ENCODE assay signal across 27 cellular contexts in the genomic region with DNA sequence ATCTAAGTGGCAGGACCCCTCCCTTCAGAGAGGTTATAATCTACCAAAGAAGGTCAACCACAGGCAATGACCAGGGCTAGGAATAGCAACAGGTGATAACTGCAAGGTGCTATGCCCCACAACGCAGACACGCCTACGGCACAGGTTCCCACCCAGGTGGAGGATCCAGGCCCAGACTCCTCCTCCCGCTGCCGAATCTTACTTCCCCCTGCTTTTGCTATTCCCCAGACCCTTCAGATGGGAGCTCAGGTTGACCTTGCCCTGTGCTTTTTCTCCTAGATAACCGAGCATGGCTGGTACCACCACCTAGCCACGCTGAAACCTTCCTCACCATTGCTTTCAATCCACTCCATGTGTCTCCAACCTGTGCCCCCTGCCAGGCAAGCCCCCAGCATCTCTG.
"Had no signal": no experiment of that assay in that cellular context is flagged by ENCODE, and none has a peak within 500 bp of the region (broad histone marks: within the 10 kb centered on the region; RNA-seq: fewer than 3 reads in every experiment).

No MANE protein-coding gene starts in this region.

- H3K27me3 ChIP-seq: uterus had no signal

- H3K36me3 Mint-ChIP-seq: activated naive CD4-positive, alpha-beta T cell treated with anti-CD3 and anti-CD28 coated beads, Interleukin-2, amount 50 U/mL, for 72 hours; immature natural killer cell; natural killer cell treated with Interleukin-12 subunit alpha and Interleukin-12 subunit beta and Interleukin-15 and Interleukin-18, amount 100 ng/mL, for 72 hours; stimulated activated effector memory CD8-positive, alpha-beta T cell treated with anti-CD3 and anti-CD28 coated beads, Interleukin-12 subunit alpha, Interleukin-12 subunit beta, amount 100 ng/mL, for 72 hours had no signal

- H3K4me3 Mint-ChIP-seq: activated B cell treated with CpG ODN at 0.5 μM for 24 hours; activated CD8-positive, alpha-beta T cell treated with anti-CD3 and anti-CD28 coated beads for 36 hours; activated T-cell treated with anti-CD3 and anti-CD28 coated beads, Interleukin-2, amount 50 U/mL, for 4 hours; activated T-helper 17 cell treated with anti-CD3 and anti-CD28 coated beads, Interleukin-2, amount 50 U/mL, for 72 hours; effector memory CD8-positive, alpha-beta T cell; immature natural killer cell; natural killer cell treated with Interleukin-12 subunit alpha and Interleukin-12 subunit beta and Interleukin-15 and Interleukin-18, amount 100 ng/mL, for 72 hours; stimulated activated effector memory CD8-positive, alpha-beta T cell treated with anti-CD3 and anti-CD28 coated beads, Interleukin-12 subunit alpha, Interleukin-12 subunit beta, amount 100 ng/mL, for 72 hours; stimulated activated naive CD8-positive, alpha-beta T cell treated with anti-CD3 and anti-CD28 coated beads, Interleukin-15, amount 100 ng/mL, for 72 hours; T-helper 2 cell treated with Interferon-gamma antibody and Interleukin-4, amounts not matched to agents 5 μg/mL and 100 μg/mL, for 36 hours had no signal

- H3K4me1 ChIP-seq: heart left ventricle, uterus had no signal

- H3K27ac ChIP-seq: heart left ventricle, transverse colon had no signal

- ATAC-seq: activated CD8-positive, alpha-beta T cell treated with anti-CD3 and anti-CD28 coated beads for 36 hours; activated naive CD4-positive, alpha-beta T cell treated with anti-CD3 and anti-CD28 coated beads, Interleukin-2, amount 50 U/mL, for 72 hours; activated T-cell treated with anti-CD3 and anti-CD28 coated beads, Interleukin-2, amount 50 U/mL, for 4 hours; activated T-helper 17 cell treated with anti-CD3 and anti-CD28 coated beads, Interleukin-2, amount 50 U/mL, for 72 hours; effector memory CD8-positive, alpha-beta T cell; left colon; mucosa of descending colon; stimulated activated naive CD8-positive, alpha-beta T cell treated with anti-CD3 and anti-CD28 coated beads, Interleukin-15, amount 100 ng/mL, for 72 hours had no signal

- H3K27ac Mint-ChIP-seq: activated B cell treated with CpG ODN at 0.5 μM for 24 hours; activated CD8-positive, alpha-beta T cell treated with anti-CD3 and anti-CD28 coated beads for 36 hours; activated naive CD4-positive, alpha-beta T cell treated with anti-CD3 and anti-CD28 coated beads, Interleukin-2, amount 50 U/mL, for 72 hours; activated T-helper 17 cell treated with anti-CD3 and anti-CD28 coated beads, Interleukin-2, amount 50 U/mL, for 72 hours; effector memory CD8-positive, alpha-beta T cell; immature natural killer cell; natural killer cell treated with Interleukin-12 subunit alpha and Interleukin-12 subunit beta and Interleukin-15 and Interleukin-18, amount 100 ng/mL, for 72 hours; progenitor cell of endocrine pancreas; stimulated activated effector memory CD8-positive, alpha-beta T cell treated with anti-CD3 and anti-CD28 coated beads, Interleukin-12 subunit alpha, Interleukin-12 subunit beta, amount 100 ng/mL, for 72 hours; stimulated activated naive CD8-positive, alpha-beta T cell treated with anti-CD3 and anti-CD28 coated beads, Interleukin-15, amount 100 ng/mL, for 72 hours; T-helper 2 cell treated with Interferon-gamma antibody and Interleukin-4, amounts not matched to agents 5 μg/mL and 100 μg/mL, for 36 hours had no signal

- H3K9me3 Mint-ChIP-seq: activated B cell treated with CpG ODN at 0.5 μM for 24 hours; activated CD8-positive, alpha-beta T cell treated with anti-CD3 and anti-CD28 coated beads for 36 hours; activated naive CD4-positive, alpha-beta T cell treated with anti-CD3 and anti-CD28 coated beads, Interleukin-2, amount 50 U/mL, for 72 hours; activated T-cell treated with anti-CD3 and anti-CD28 coated beads, Interleukin-2, amount 50 U/mL, for 4 hours; activated T-helper 17 cell treated with anti-CD3 and anti-CD28 coated beads, Interleukin-2, amount 50 U/mL, for 72 hours; effector memory CD8-positive, alpha-beta T cell; immature natural killer cell; natural killer cell treated with Interleukin-12 subunit alpha and Interleukin-12 subunit beta and Interleukin-15 and Interleukin-18, amount 100 ng/mL, for 72 hours; stimulated activated effector memory CD8-positive, alpha-beta T cell treated with anti-CD3 and anti-CD28 coated beads, Interleukin-12 subunit alpha, Interleukin-12 subunit beta, amount 100 ng/mL, for 72 hours; stimulated activated naive CD8-positive, alpha-beta T cell treated with anti-CD3 and anti-CD28 coated beads, Interleukin-15, amount 100 ng/mL, for 72 hours; T-helper 2 cell treated with Interferon-gamma antibody and Interleukin-4, amounts not matched to agents 5 μg/mL and 100 μg/mL, for 36 hours had no signal

- H3K36me3 ChIP-seq: heart left ventricle, transverse colon, uterus had no signal

- H3K4me1 Mint-ChIP-seq: activated B cell treated with CpG ODN at 0.5 μM for 24 hours; immature natural killer cell; stimulated activated effector memory CD8-positive, alpha-beta T cell treated with anti-CD3 and anti-CD28 coated beads, Interleukin-12 subunit alpha, Interleukin-12 subunit beta, amount 100 ng/mL, for 72 hours; stimulated activated naive CD8-positive, alpha-beta T cell treated with anti-CD3 and anti-CD28 coated beads, Interleukin-15, amount 100 ng/mL, for 72 hours had no signal

- DNase-seq: activated B cell treated with CpG ODN at 0.5 μM for 24 hours; activated CD4-positive, alpha-beta T cell treated with anti-CD3 and anti-CD28 coated beads, Interleukin-2, amount 50 U/mL, for 1 hour; activated CD8-positive, alpha-beta T cell treated with anti-CD3 and anti-CD28 coated beads for 36 hours; activated T-cell treated with anti-CD3 and anti-CD28 coated beads, Interleukin-2, amount 50 U/mL, for 4 hours; effector memory CD8-positive, alpha-beta T cell; erythroblast; hypothalamus; immature natural killer cell; left colon; mucosa of descending colon; retina; stimulated activated CD4-positive, alpha-beta T cell treated with anti-CD3 and anti-CD28 coated beads, Interleukin-12 subunit alpha, Interleukin-12 subunit beta, amount 100 ng/mL, for 4 hours; stimulated activated CD4-positive, alpha-beta T cell treated with anti-CD3 and anti-CD28 coated beads, Interleukin-4, amount 100 ng/mL, for 1 hour; stimulated activated naive CD8-positive, alpha-beta T cell treated with anti-CD3 and anti-CD28 coated beads, Interleukin-15, amount 100 ng/mL, for 72 hours; substantia nigra; T-helper 1 cell; transverse colon had no signal

- H3K9me3 ChIP-seq: heart left ventricle, mucosa of descending colon, transverse colon, uterus had no signal

- H3K4me3 ChIP-seq: coronary artery, heart left ventricle, mucosa of descending colon, skin epidermis, transverse colon, uterus had no signal
